ENCODE assay signal across 8 cellular contexts in the genomic region with DNA sequence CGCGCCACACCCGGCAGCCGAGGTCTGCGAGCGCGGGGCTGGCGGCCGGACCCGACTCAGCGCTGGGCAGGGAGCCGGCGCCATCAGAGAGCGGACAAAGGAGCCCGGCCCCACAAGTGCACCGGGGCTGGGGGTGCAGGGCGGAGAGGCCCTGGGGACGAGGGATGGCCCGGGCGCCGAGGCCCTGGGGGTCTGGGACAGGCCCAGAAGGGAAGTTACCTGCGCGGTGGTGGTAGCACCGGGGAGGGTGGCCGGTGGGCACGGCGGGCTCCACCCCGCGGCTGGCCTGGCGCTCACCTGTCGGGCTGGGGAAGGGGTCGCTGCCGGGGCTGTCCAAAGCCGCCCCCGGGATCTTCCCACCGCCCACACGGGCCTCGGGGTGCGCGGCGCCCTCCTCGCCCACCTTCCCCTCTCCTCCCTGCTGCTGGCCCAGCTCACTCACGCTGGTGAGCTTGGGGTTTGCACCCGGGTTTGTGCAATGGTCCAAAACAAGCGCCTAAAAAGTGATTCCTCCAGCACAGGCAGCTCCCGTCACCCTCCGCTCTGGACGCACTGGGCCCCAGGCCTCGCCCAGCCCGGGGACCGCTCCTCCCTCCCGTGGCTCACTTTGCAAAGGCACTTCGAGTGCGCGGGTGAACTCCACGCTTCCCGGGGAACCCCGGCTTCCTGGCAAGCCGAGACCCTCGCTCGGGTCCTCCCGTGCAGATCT. TPM values are rescaled to one million over a fixed set of nuclear protein-coding genes. Genes with fewer than 3 reads are reported as not detected.
DNase-seq lines count a peak whose midpoint lies in the region; ATAC-seq and TF ChIP-seq lines count a peak whose summit lies in the region.

TSS of gene CTPS2 (minus strand) at position 554 of the 709 bp plus-strand sequence. CDS start 9,767 bp downstream, outside the sequence.

- peak within 1 kb of the TSS; percentile 87 for H3K4me3 Mint-ChIP-seq in activated naive CD8-positive, alpha-beta T cell
- peak within 1 kb of the TSS; percentile 92 for H3K4me3 Mint-ChIP-seq in osteocyte (ENCODE audit: unreplicated experiment)

- no peaks in the 10 kb centered on the region for H3K27me3 ChIP-seq in SJSA1 (replicated peaks)
- H3K27me3 ChIP-seq in aorta (ENCODE audit: control insufficient read depth in 1 of 2, insufficient read depth in 2 of 2, low read length in 1 of 2): no peaks in the 10 kb centered on the region

- peak within 1 kb of the TSS; percentile 80 for H3K27ac Mint-ChIP-seq in activated naive CD8-positive, alpha-beta T cell
- peak within 1 kb of the TSS; percentile 95 for H3K27ac Mint-ChIP-seq in osteocyte (ENCODE audit: unreplicated experiment)

- no peak for TF ChIP-seq CTCF in osteocyte (IDR thresholded peaks at IDR 0.05)

- ATAC-seq in GM21367 (IDR thresholded peaks at IDR 0.05; ENCODE audit: unreplicated experiment) (peak; percentile 83), aorta (ENCODE audit: low FRiP score) (peak; percentile 90)

- H3K36me3 ChIP-seq in SJSA1: 0 out of 2 replicates have a peak, but pooled peaks cover 3% of the 10 kb centered on the region
- no peaks in the 10 kb centered on the region for H3K36me3 ChIP-seq in aorta (ENCODE audit: control insufficient read depth in 1 of 2, insufficient read depth in 2 of 2, low read length in 1 of 2)

- H3K4me3 ChIP-seq in SJSA1: peak within 1 kb of the TSS; percentile 59
- peak within 1 kb of the TSS; percentile 70 to 89 for H3K4me3 ChIP-seq in aorta (ENCODE audit: low read length in 2 of 2)

- no peaks in the 10 kb centered on the region for H3K9me3 ChIP-seq in SJSA1 (replicated peaks)
- no peaks in the 10 kb centered on the region for H3K9me3 ChIP-seq in aorta (ENCODE audit: control insufficient read depth, low read length)

- DNase-seq in DMS79 treated with DMSO at 0.1 percent for 48 hours (lab: John Stamatoyannopoulos, UW) (peak; percentile 3), HT-29 (ENCODE audit: low spot score) (peak; percentile 54), SJSA1 (ENCODE audit: low read depth in 1 of 2, low spot score in 2 of 2) (peak; percentile 44 to 53), head of caudate nucleus (peak in 41 of 42 donors; percentile 7 to 70 (median 44)), osteocyte (ENCODE audit: extremely low spot score, unreplicated experiment) (peak; percentile 90), aorta (peak; percentile 80 to 88)

- intact Hi-C loops in head of caudate nucleus (cut with DNase I): no loop called here
- intact Hi-C loops in aorta (cut with DNase I): loop anchor here in 1 of 2 donors (10.0 kb wide), 1 partner anchor 1037 kb away; no protein-coding TSS in a partner anchor

- H3K36me3 Mint-ChIP-seq in activated naive CD8-positive, alpha-beta T cell: no peaks in the 10 kb centered on the region
- H3K36me3 Mint-ChIP-seq in osteocyte (ENCODE audit: unreplicated experiment): peaks cover 7% of the 10 kb centered on the region

- H3K4me1 Mint-ChIP-seq in activated naive CD8-positive, alpha-beta T cell (ENCODE audit: low read depth): peaks cover 13% of the 10 kb centered on the region
- H3K4me1 Mint-ChIP-seq in osteocyte (ENCODE audit: unreplicated experiment): peaks cover 19% of the 10 kb centered on the region

- no peaks in the 10 kb centered on the region for H3K9me3 Mint-ChIP-seq in activated naive CD8-positive, alpha-beta T cell (ENCODE audit: low read depth)
- no peaks in the 10 kb centered on the region for H3K9me3 Mint-ChIP-seq in osteocyte (ENCODE audit: unreplicated experiment)

- 1% methylated on average over 51 to 62 of the region's 62 CpGs for WGBS in aorta, 2 donors

- H3K27me3 Mint-ChIP-seq in activated naive CD8-positive, alpha-beta T cell: no peaks in the 10 kb centered on the region
- H3K27me3 Mint-ChIP-seq in osteocyte (ENCODE audit: unreplicated experiment): no peaks in the 10 kb centered on the region

- H3K4me1 ChIP-seq in SJSA1 (replicated peaks): peaks cover 6% of the 10 kb centered on the region; the same call in 1 of the 2 replicates
- no peaks in the 10 kb centered on the region for H3K4me1 ChIP-seq in aorta (ENCODE audit: control insufficient read depth in 1 of 2, insufficient read depth in 2 of 2, low read length in 2 of 2)

- H3K27ac ChIP-seq in SJSA1: no peak within 1 kb of the TSS
- peak within 1 kb of the TSS; percentile 31 to 94 for H3K27ac ChIP-seq in aorta (ENCODE audit: low read depth in 1 of 2, low read length in 2 of 2)

RNA-seq across cellular contexts. Expression of gene CTPS2, which starts in this region (rescaled TPM):
- total RNA-seq in HT-29 (2014; rRNA removed; shearing (Covaris generic)): 6.8 and 7.5 TPM in 2 replicates
- total RNA-seq in SJSA1 (2014; rRNA removed; shearing (Covaris generic)): 4.6 and 8.4 TPM in 2 replicates
- total RNA-seq in osteocyte (37.1 and 39.7 TPM in 2 replicates), aorta (10 to 100 TPM; 11.8 to 17.6 TPM)
- 10 to 100 TPM in 1 of 2 donors, 1 to 10 TPM in 1; 5.1 to 12.4 TPM for polyA plus RNA-seq in aorta

Comparison
In these comparisons a context has a peak if more than half of its experiments do, and no peak if none do; other contexts are left out.
1. DNase-seq: peak in every context shown above with its lines; median percentile 90 in osteocyte; 84 in aorta; 54 in HT-29; 48 in SJSA1; 44 in head of caudate nucleus; 3 in DMS79 treated with DMSO at 0.1 percent for 48 hours.